Comparison of ENCODE assay signal across 14 cellular contexts in genomic region chr12:123743002-123743401, GRCh38. TPM values are rescaled to one million over a fixed set of nuclear protein-coding genes. Genes with fewer than 3 reads are reported as not detected.
DNase-seq lines count a peak whose midpoint lies in the region; ATAC-seq and TF ChIP-seq lines count a peak whose summit lies in the region.
"Had no signal": no experiment of that assay in that cellular context is flagged by ENCODE, and none has a peak within 500 bp of the region (broad histone marks: within the 10 kb centered on the region; RNA-seq: fewer than 3 reads in every experiment).

No MANE protein-coding gene starts in this region.

- no peak overlapping the region for H3K27ac ChIP-seq in A673 (ENCODE audit: low read depth, low read length, poor library complexity, severe bottlenecking)
- H3K27ac ChIP-seq: ascending aorta had no signal

- peak overlapping the region; percentile 84 for H3K27ac Mint-ChIP-seq in activated CD4-positive, alpha-beta T cell treated with anti-CD3 and anti-CD28 coated beads, Interleukin-2, amount 10 ng/mL, durations not matched to agents 7 days and 5 days
- peak overlapping the region; percentile 83 for H3K27ac Mint-ChIP-seq in activated CD8-positive, alpha-beta T cell treated with anti-CD3 and anti-CD28 coated beads, Interleukin-2, amount 10 ng/mL, durations not matched to agents 7 days and 5 days
- H3K27ac Mint-ChIP-seq in osteocyte (ENCODE audit: unreplicated experiment): no peak overlapping the region

- peak; percentile 42 for ATAC-seq in activated CD8-positive, alpha-beta T cell treated with anti-CD3 and anti-CD28 coated beads, Interleukin-2, amount 10 ng/mL, durations not matched to agents 7 days and 5 days
- ATAC-seq in GM18873 (IDR thresholded peaks at IDR 0.05; ENCODE audit: low FRiP score, unreplicated experiment) (no peak), GM21390 (IDR thresholded peaks at IDR 0.05; ENCODE audit: unreplicated experiment) (no peak)
- ATAC-seq: PC-3 had no signal

- POLR2A ChIA-PET in activated CD4-positive, alpha-beta T cell treated with anti-CD3 and anti-CD28 coated beads, Interleukin-2, amount 10 ng/mL, durations not matched to agents 7 days and 5 days (lab: Charles Lee): no interaction called here
- POLR2A ChIA-PET in activated CD8-positive, alpha-beta T cell treated with anti-CD3 and anti-CD28 coated beads, Interleukin-2, amount 10 ng/mL, durations not matched to agents 7 days and 5 days (lab: Charles Lee): no interaction called here
- POLR2A ChIA-PET in A673 (lab: Charles Lee; ENCODE audit: low non-redundant PET): no interaction called here

- no peaks in the 10 kb centered on the region for H3K9me3 ChIP-seq in A673 (ENCODE audit: low read depth, low read length, poor library complexity, severe bottlenecking)
- H3K9me3 ChIP-seq: ascending aorta had no signal

- H3K4me1 ChIP-seq in A673 (ENCODE audit: insufficient read depth, low read length, poor library complexity, severe bottlenecking): no peaks in the 10 kb centered on the region
- H3K4me1 ChIP-seq: ascending aorta had no signal

- H3K36me3 Mint-ChIP-seq in activated CD4-positive, alpha-beta T cell treated with anti-CD3 and anti-CD28 coated beads, Interleukin-2, amount 10 ng/mL, durations not matched to agents 7 days and 5 days (ENCODE audit: low read depth): peaks cover 65% of the 10 kb centered on the region
- H3K36me3 Mint-ChIP-seq in activated CD8-positive, alpha-beta T cell treated with anti-CD3 and anti-CD28 coated beads, Interleukin-2, amount 10 ng/mL, durations not matched to agents 7 days and 5 days (ENCODE audit: low read depth): peaks cover 72% of the 10 kb centered on the region
- peaks cover 52% of the 10 kb centered on the region for H3K36me3 Mint-ChIP-seq in osteocyte (ENCODE audit: unreplicated experiment)

- TF ChIP-seq CTCF in osteocyte (IDR thresholded peaks at IDR 0.05): no peak
- TF ChIP-seq CTCF in A673 (conservative IDR thresholded peaks at IDR 0.05; ENCODE audit: low read depth, low read length): no peak

- intact Hi-C loops in A673 (cut with micrococcal nuclease; ENCODE audit: unreplicated experiment): no loop called here

- CTCF ChIA-PET in activated CD4-positive, alpha-beta T cell treated with anti-CD3 and anti-CD28 coated beads, Interleukin-2, amount 10 ng/mL, durations not matched to agents 7 days and 5 days (lab: Charles Lee): interaction anchor here (1.4 kb wide), 1 partner anchor 14 kb away, joined by 3 read pairs; no protein-coding TSS in a partner anchor
- CTCF ChIA-PET in activated CD8-positive, alpha-beta T cell treated with anti-CD3 and anti-CD28 coated beads, Interleukin-2, amount 10 ng/mL, durations not matched to agents 7 days and 5 days (lab: Charles Lee): no interaction called here
- CTCF ChIA-PET in A673 (lab: Charles Lee): no interaction called here

- H3K9me3 Mint-ChIP-seq in activated CD4-positive, alpha-beta T cell treated with anti-CD3 and anti-CD28 coated beads, Interleukin-2, amount 10 ng/mL, durations not matched to agents 7 days and 5 days: no peaks in the 10 kb centered on the region
- no peaks in the 10 kb centered on the region for H3K9me3 Mint-ChIP-seq in activated CD8-positive, alpha-beta T cell treated with anti-CD3 and anti-CD28 coated beads, Interleukin-2, amount 10 ng/mL, durations not matched to agents 7 days and 5 days (ENCODE audit: insufficient read depth)
- H3K9me3 Mint-ChIP-seq in osteocyte (ENCODE audit: unreplicated experiment): no peaks in the 10 kb centered on the region

- no peak overlapping the region for H3K4me3 Mint-ChIP-seq in activated CD4-positive, alpha-beta T cell treated with anti-CD3 and anti-CD28 coated beads, Interleukin-2, amount 10 ng/mL, durations not matched to agents 7 days and 5 days
- H3K4me3 Mint-ChIP-seq in activated CD8-positive, alpha-beta T cell treated with anti-CD3 and anti-CD28 coated beads, Interleukin-2, amount 10 ng/mL, durations not matched to agents 7 days and 5 days: peak overlapping the region; percentile 2
- H3K4me3 Mint-ChIP-seq in osteocyte (ENCODE audit: unreplicated experiment): no peak overlapping the region

- no peaks in the 10 kb centered on the region for H3K27me3 Mint-ChIP-seq in activated CD4-positive, alpha-beta T cell treated with anti-CD3 and anti-CD28 coated beads, Interleukin-2, amount 10 ng/mL, durations not matched to agents 7 days and 5 days
- no peaks in the 10 kb centered on the region for H3K27me3 Mint-ChIP-seq in activated CD8-positive, alpha-beta T cell treated with anti-CD3 and anti-CD28 coated beads, Interleukin-2, amount 10 ng/mL, durations not matched to agents 7 days and 5 days (ENCODE audit: low read depth)
- no peaks in the 10 kb centered on the region for H3K27me3 Mint-ChIP-seq in osteocyte (ENCODE audit: unreplicated experiment)

- H3K36me3 ChIP-seq in A673 (ENCODE audit: insufficient read depth, low read length, poor library complexity, severe bottlenecking): peaks cover 38% of the 10 kb centered on the region

- H3K4me1 Mint-ChIP-seq in activated CD4-positive, alpha-beta T cell treated with anti-CD3 and anti-CD28 coated beads, Interleukin-2, amount 10 ng/mL, durations not matched to agents 7 days and 5 days: peaks cover 32% of the 10 kb centered on the region
- H3K4me1 Mint-ChIP-seq in activated CD8-positive, alpha-beta T cell treated with anti-CD3 and anti-CD28 coated beads, Interleukin-2, amount 10 ng/mL, durations not matched to agents 7 days and 5 days (ENCODE audit: low read depth): peaks cover 24% of the 10 kb centered on the region
- H3K4me1 Mint-ChIP-seq in osteocyte (ENCODE audit: unreplicated experiment): no peaks in the 10 kb centered on the region

- peak; percentile 22 for DNase-seq in activated CD4-positive, alpha-beta T cell treated with anti-CD3 and anti-CD28 coated beads, Interleukin-2, amount 10 ng/mL, durations not matched to agents 7 days and 5 days
- DNase-seq in activated CD4-positive, alpha-beta T cell treated with anti-CD3 and anti-CD28 coated beads for 1 hour: no peak
- DNase-seq in KG1 (lab: John Stamatoyannopoulos, UW): peak; percentile 85
- peak; percentile 30 for DNase-seq in activated CD8-positive, alpha-beta T cell treated with anti-CD3 and anti-CD28 coated beads, Interleukin-2, amount 10 ng/mL, durations not matched to agents 7 days and 5 days
- DNase-seq in osteocyte (ENCODE audit: extremely low spot score, unreplicated experiment): peak; percentile 40
- no peak for DNase-seq in A673 (ENCODE audit: low spot score)
- DNase-seq: DMS53, NCI-H2171, PC-3, posterior cingulate gyrus, SW 1271 had no signal

- no peaks in the 10 kb centered on the region for H3K27me3 ChIP-seq in A673 (replicated peaks; ENCODE audit: insufficient read depth, low read depth, low read length, poor library complexity)
- H3K27me3 ChIP-seq: ascending aorta had no signal

- no TSS peak for BruUV-seq in A673 (replicated peaks; lab: Mats Ljungman, UMichigan)

- H3K4me3 ChIP-seq in A673 (ENCODE audit: low read depth, low read length, poor library complexity, severe bottlenecking): no peak overlapping the region
- H3K4me3 ChIP-seq: ascending aorta had no signal

RNA-seq across cellular contexts. Expression of gene DNAH10, which starts 19.1 kb away (rescaled TPM):
- total RNA-seq in activated CD4-positive, alpha-beta T cell treated with anti-CD3 and anti-CD28 coated beads, Interleukin-2, amount 10 ng/mL, durations not matched to agents 7 days and 5 days: under 1 TPM; 0.12 to 0.17 TPM
- under 1 TPM; 0.18 TPM for total RNA-seq in activated CD8-positive, alpha-beta T cell treated with anti-CD3 and anti-CD28 coated beads, Interleukin-2, amount 10 ng/mL, durations not matched to agents 7 days and 5 days
- total RNA-seq in osteocyte (0.16 and 0.29 TPM in 2 replicates), A673 (2021) (1.1 TPM in 2 replicates)
- total RNA-seq: ascending aorta had no signal

RNA-seq across cellular contexts. Expression of gene ATP6V0A2, which starts 30.8 kb away (rescaled TPM):
- total RNA-seq in activated CD4-positive, alpha-beta T cell treated with anti-CD3 and anti-CD28 coated beads, Interleukin-2, amount 10 ng/mL, durations not matched to agents 7 days and 5 days: 10 to 100 TPM; 43.2 to 46.4 TPM
- total RNA-seq in activated CD8-positive, alpha-beta T cell treated with anti-CD3 and anti-CD28 coated beads, Interleukin-2, amount 10 ng/mL, durations not matched to agents 7 days and 5 days: 10 to 100 TPM; 44.7 to 51.3 TPM
- total RNA-seq in osteocyte (31.8 and 33.9 TPM in 2 replicates), A673 (2021) (56.0 and 70.9 TPM in 2 replicates)

Comparison
In these comparisons a context has a peak if more than half of its experiments do, and no peak if none do; other contexts are left out.
1. DNase-seq: peak in activated CD4-positive, alpha-beta T cell treated with anti-CD3 and anti-CD28 coated beads, Interleukin-2, amount 10 ng/mL, durations not matched to agents 7 days and 5 days (single experiment), KG1 (single experiment), activated CD8-positive, alpha-beta T cell treated with anti-CD3 and anti-CD28 coated beads, Interleukin-2, amount 10 ng/mL, durations not matched to agents 7 days and 5 days (single experiment) and osteocyte (single experiment); none in activated CD4-positive, alpha-beta T cell treated with anti-CD3 and anti-CD28 coated beads for 1 hour (single experiment) and A673 (single experiment).